20 cellular contexts compared by ENCODE assay signal in the genomic region with DNA sequence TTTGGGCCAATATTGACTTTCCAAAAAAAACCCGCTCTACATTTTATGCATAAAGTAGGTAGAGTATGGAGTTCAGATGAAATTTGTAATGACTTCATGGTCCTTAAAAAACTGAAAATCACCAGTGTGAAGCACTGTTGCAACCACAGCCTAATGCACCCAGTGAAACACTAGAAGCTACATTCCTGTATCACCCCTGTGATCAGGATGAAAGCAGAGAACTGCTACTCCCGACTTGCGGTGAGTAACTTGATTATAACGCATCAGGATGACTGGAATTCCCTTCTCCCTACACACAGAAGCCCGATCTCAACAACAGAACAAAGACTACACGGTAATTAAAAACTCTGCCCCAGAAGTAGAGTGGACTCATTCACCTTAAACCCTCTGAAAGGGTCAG. TPM values are rescaled to one million over a fixed set of nuclear protein-coding genes. Genes with fewer than 3 reads are reported as not detected.
DNase-seq lines count a peak whose midpoint lies in the region; ATAC-seq, FAIRE-seq and TF ChIP-seq lines count a peak whose summit lies in the region.
"Had no signal": no experiment of that assay in that cellular context is flagged by ENCODE, and none has a peak within 500 bp of the region (broad histone marks: within the 10 kb centered on the region; RNA-seq: fewer than 3 reads in every experiment).

No MANE protein-coding gene starts in this region.

- peaks cover 55% of the 10 kb centered on the region for H3K27me3 Mint-ChIP-seq in activated T-cell treated with anti-CD3 and anti-CD28 coated beads, Interleukin-2, amount 50 U/mL, for 24 hours

- H3K36me3 ChIP-seq in kidney epithelial cell (ENCODE audit: control insufficient read depth, insufficient read depth, low read length) = no peaks in the 10 kb centered on the region
- H3K36me3 ChIP-seq: uterus had no signal

- no peak overlapping the region for H3K4me3 Mint-ChIP-seq in activated T-cell treated with anti-CD3 and anti-CD28 coated beads, Interleukin-2, amount 50 U/mL, for 24 hours

- no peak overlapping the region for H3K27ac Mint-ChIP-seq in activated T-cell treated with anti-CD3 and anti-CD28 coated beads, Interleukin-2, amount 50 U/mL, for 24 hours

- no peak for TF ChIP-seq CTCF in astrocyte of the cerebellum (IDR thresholded peaks at IDR 0.05; ENCODE audit: low read depth, low read length, missing control alignments)
- no peak for TF ChIP-seq CTCF in kidney epithelial cell (IDR thresholded peaks at IDR 0.05; ENCODE audit: insufficient read depth, low read length, poor library complexity, severe bottlenecking)

- peaks cover 2% of the 10 kb centered on the region for H3K27me3 ChIP-seq in kidney epithelial cell (ENCODE audit: control insufficient read depth, insufficient read depth, low read length)
- H3K27me3 ChIP-seq: uterus had no signal

- peaks cover 11% of the 10 kb centered on the region for H3K4me1 Mint-ChIP-seq in activated T-cell treated with anti-CD3 and anti-CD28 coated beads, Interleukin-2, amount 50 U/mL, for 24 hours (ENCODE audit: low read depth)

- in situ Hi-C loops in astrocyte of the cerebellum (cut with HindIII; ENCODE audit: low sequenced_read_pairs) (no loop called here), ACHN (cut with HindIII; ENCODE audit: low pct_ligation_motif_present, low pct_unique_long_range_greater_than_20kb, low sequenced_read_pairs) (no loop called here)

- DNase-seq in A172 (ENCODE audit: low spot score) (peak; percentile 28), HTR-8/SVneo (ENCODE audit: insufficient read length, low spot score) (peak; percentile 96), astrocyte of the cerebellum (ENCODE audit: low read depth) (peak; percentile 56), kidney epithelial cell (ENCODE audit: low read depth) (peak; percentile 90), ACHN (no peak)
- no peak for DNase-seq in activated T-cell treated with anti-CD3 and anti-CD28 coated beads, Interleukin-2, amount 50 U/mL, for 24 hours
- DNase-seq: 8988T; activated CD4-positive, alpha-beta T cell treated with anti-CD3 and anti-CD28 coated beads for 48 hours; NCI-H146; NCI-H526; nucleus accumbens; stimulated activated naive CD8-positive, alpha-beta T cell treated with anti-CD3 and anti-CD28 coated beads, Interleukin-15, Interleukin-2, amounts not matched to agents 100 U/mL and 50 U/mL, for 24 hours; T-helper 2 cell; uterus had no signal

- no peaks in the 10 kb centered on the region for H3K9me3 Mint-ChIP-seq in activated T-cell treated with anti-CD3 and anti-CD28 coated beads, Interleukin-2, amount 50 U/mL, for 24 hours

- H3K4me3 ChIP-seq in astrocyte of the cerebellum (ENCODE audit: low read depth, low read length) (no peak overlapping the region), kidney epithelial cell (ENCODE audit: low read depth, low read length) (no peak overlapping the region)
- H3K4me3 ChIP-seq: coronary artery, lung, skin epidermis, uterus had no signal

- H3K36me3 Mint-ChIP-seq in activated T-cell treated with anti-CD3 and anti-CD28 coated beads, Interleukin-2, amount 50 U/mL, for 24 hours (ENCODE audit: low read depth) = no peaks in the 10 kb centered on the region

- ATAC-seq in GM19397 (IDR thresholded peaks at IDR 0.05; ENCODE audit: unreplicated experiment) = no peak
- no peak for ATAC-seq in HG02571 (IDR thresholded peaks at IDR 0.05; ENCODE audit: unreplicated experiment)
- ATAC-seq: stimulated activated naive CD8-positive, alpha-beta T cell treated with anti-CD3 and anti-CD28 coated beads, Interleukin-15, Interleukin-2, amounts not matched to agents 100 U/mL and 50 U/mL, for 24 hours had no signal

- FAIRE-seq in HTR-8/SVneo (lab: Jason Lieb, UNC) = peak; percentile 99
- FAIRE-seq: H54 had no signal

RNA-seq across cellular contexts. Expression of gene SPTB, which starts 33.8 kb away (rescaled TPM):
- 1.9 and 2.0 TPM in 2 replicates for total RNA-seq in A172 (2014; rRNA removed; shearing (Covaris generic))
- total RNA-seq in kidney epithelial cell = 0.21 and 0.54 TPM in 2 replicates

Comparison
In these comparisons a context has a peak if more than half of its experiments do, and no peak if none do; other contexts are left out.
1. DNase-seq: peak in A172 (single experiment), HTR-8/SVneo (single experiment), astrocyte of the cerebellum (single experiment) and kidney epithelial cell (single experiment); none in ACHN (single experiment) and activated T-cell treated with anti-CD3 and anti-CD28 coated beads, Interleukin-2, amount 50 U/mL, for 24 hours (single experiment).